8 cellular contexts compared by ENCODE assay signal in the genomic region with DNA sequence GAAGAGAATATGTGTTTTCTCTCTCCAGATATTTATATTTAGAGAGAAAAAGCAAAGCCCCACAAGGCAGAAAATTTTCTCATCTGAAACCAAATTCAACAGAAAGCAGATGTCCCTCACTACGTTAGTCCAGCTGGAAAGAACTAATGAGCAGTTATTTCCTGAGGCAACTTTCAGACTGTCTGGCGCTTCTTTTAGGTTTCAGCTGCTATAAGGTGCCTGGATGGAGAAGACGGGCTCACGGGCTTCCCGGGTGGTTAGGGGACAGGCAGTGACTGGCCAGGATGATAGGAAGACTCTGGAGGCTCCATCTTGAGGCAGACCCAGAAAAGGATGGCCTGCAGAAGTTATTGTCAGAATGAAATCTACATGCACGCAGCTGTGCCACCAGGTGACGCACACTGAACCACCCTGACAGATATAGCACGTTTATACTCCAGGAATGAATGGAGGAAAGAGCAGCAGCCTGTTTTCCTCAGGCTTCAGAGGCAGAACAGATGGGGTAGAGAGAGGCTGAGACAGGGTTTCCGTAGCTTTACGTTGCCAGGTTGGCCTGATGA. TPM values are rescaled to one million over a fixed set of nuclear protein-coding genes. Genes with fewer than 3 reads are reported as not detected.
DNase-seq lines count a peak whose midpoint lies in the region; ATAC-seq and TF ChIP-seq lines count a peak whose summit lies in the region.

No MANE protein-coding gene starts in this region.

- H3K27ac ChIP-seq in smooth muscle cell (ENCODE audit: low read depth), result no peak overlapping the region

- no peak overlapping the region for H3K4me2 ChIP-seq in smooth muscle cell

- WGBS in smooth muscle cell (ENCODE audit: low lambda C conversion rate), result 85% methylated on average over 10 of the region's 10 CpGs

- no peaks in the 10 kb centered on the region for H3K36me3 Mint-ChIP-seq in activated T-cell treated with anti-CD3 and anti-CD28 coated beads, Interleukin-2, amount 50 U/mL, for 24 hours (ENCODE audit: low read depth)

- H3K36me3 ChIP-seq in endocrine pancreas (ENCODE audit: control insufficient read depth, insufficient read depth, low read length), result no peaks in the 10 kb centered on the region
- no peaks in the 10 kb centered on the region for H3K36me3 ChIP-seq in smooth muscle cell (ENCODE audit: low read depth)

- H3K4me1 ChIP-seq in endocrine pancreas (ENCODE audit: control insufficient read depth, insufficient read depth, low read length) (no peaks in the 10 kb centered on the region), smooth muscle cell (ENCODE audit: low read depth) (no peaks in the 10 kb centered on the region)

- no peak for TF ChIP-seq CTCF in smooth muscle cell (IDR thresholded peaks at IDR 0.05; ENCODE audit: borderline replicate concordance, insufficient read depth, poor library complexity, severe bottlenecking)

- H3K9me3 Mint-ChIP-seq in activated T-cell treated with anti-CD3 and anti-CD28 coated beads, Interleukin-2, amount 50 U/mL, for 24 hours, result no peaks in the 10 kb centered on the region

- no peaks in the 10 kb centered on the region for H3K79me2 ChIP-seq in smooth muscle cell (ENCODE audit: low read depth)

- H3K9me3 ChIP-seq in endocrine pancreas (ENCODE audit: control insufficient read depth, low read length) (no peaks in the 10 kb centered on the region), smooth muscle cell (replicated peaks; ENCODE audit: low read depth) (no peaks in the 10 kb centered on the region)

- H3K9ac ChIP-seq in endocrine pancreas (ENCODE audit: control insufficient read depth, insufficient read depth, low read length), result no peak overlapping the region
- no peak overlapping the region for H3K9ac ChIP-seq in smooth muscle cell (ENCODE audit: low read depth)

- H4K20me1 ChIP-seq in smooth muscle cell (ENCODE audit: low read depth), result no peaks in the 10 kb centered on the region

- peak; percentile 23 for DNase-seq in AG08395 (ENCODE audit: low spot score)
- DNase-seq in HT1080 (ENCODE audit: low read depth), result peak; percentile 42
- DNase-seq in stimulated activated CD4-positive, alpha-beta T cell treated with anti-CD3 and anti-CD28 coated beads, Interleukin-2, amount 100 ng/mL, for 48 hours, result no peak
- DNase-seq in activated T-cell treated with anti-CD3 and anti-CD28 coated beads, Interleukin-2, amount 50 U/mL, for 24 hours, result no peak
- DNase-seq in smooth muscle cell (lab: John Stamatoyannopoulos, UW; ENCODE audit: unreplicated experiment), result no peak

- no peak overlapping the region for H3K27ac Mint-ChIP-seq in activated T-cell treated with anti-CD3 and anti-CD28 coated beads, Interleukin-2, amount 50 U/mL, for 24 hours

- no peaks in the 10 kb centered on the region for H3F3A ChIP-seq in smooth muscle cell (ENCODE audit: low read depth)

- no peak overlapping the region for H2AFZ ChIP-seq in smooth muscle cell (ENCODE audit: low read depth)

- no peaks in the 10 kb centered on the region for H3K27me3 ChIP-seq in endocrine pancreas (ENCODE audit: control insufficient read depth, insufficient read depth, low read length)
- no peaks in the 10 kb centered on the region for H3K27me3 ChIP-seq in smooth muscle cell (ENCODE audit: low read depth)

- ATAC-seq in GM18873 (IDR thresholded peaks at IDR 0.05; ENCODE audit: low FRiP score, unreplicated experiment) (peak; percentile 81), HG03139 (IDR thresholded peaks at IDR 0.05; ENCODE audit: unreplicated experiment) (no peak)

- no peaks in the 10 kb centered on the region for H3K4me1 Mint-ChIP-seq in activated T-cell treated with anti-CD3 and anti-CD28 coated beads, Interleukin-2, amount 50 U/mL, for 24 hours (ENCODE audit: low read depth)

- H3K27me3 Mint-ChIP-seq in activated T-cell treated with anti-CD3 and anti-CD28 coated beads, Interleukin-2, amount 50 U/mL, for 24 hours, result peaks cover 14% of the 10 kb centered on the region

- no peak overlapping the region for H3K4me3 Mint-ChIP-seq in activated T-cell treated with anti-CD3 and anti-CD28 coated beads, Interleukin-2, amount 50 U/mL, for 24 hours

- H3K4me3 ChIP-seq in endocrine pancreas (ENCODE audit: control insufficient read depth, insufficient read depth, low read length), result peak overlapping the region; percentile 41
- no peak overlapping the region for H3K4me3 ChIP-seq in smooth muscle cell

RNA-seq across cellular contexts. Expression of a gene that starts 50.7 kb away (rescaled TPM):
- 98.9 and 103 TPM in 2 replicates for total RNA-seq in HT1080 (2014; rRNA removed; shearing (Covaris generic))
- 55.5 and 63.4 TPM in 2 replicates for polyA plus RNA-seq in HT1080 (2015; cell fraction: cytosol; rRNA removed)
- 53.9 and 60.8 TPM in 2 replicates for polyA plus RNA-seq in HT1080 (2015; cell fraction: nucleus; rRNA removed)
- total RNA-seq in smooth muscle cell, result 37.6 and 49.0 TPM in 2 replicates
- 27.9 and 31.9 TPM in 2 replicates for polyA plus RNA-seq in smooth muscle cell

RNA-seq across cellular contexts. Expression of a gene that starts 54.7 kb away (rescaled TPM):
- 86.3 and 94.1 TPM in 2 replicates for total RNA-seq in HT1080 (2014; rRNA removed; shearing (Covaris generic))
- polyA plus RNA-seq in HT1080 (2015; cell fraction: cytosol; rRNA removed), result 89.6 and 107 TPM in 2 replicates
- 191 and 195 TPM in 2 replicates for polyA plus RNA-seq in HT1080 (2015; cell fraction: nucleus; rRNA removed)
- total RNA-seq in smooth muscle cell, result 66.4 and 71.1 TPM in 2 replicates
- polyA plus RNA-seq in smooth muscle cell, result 74.5 and 77.2 TPM in 2 replicates

Comparison
In these comparisons a context has a peak if more than half of its experiments do, and no peak if none do; other contexts are left out.
1. DNase-seq: peak in AG08395 (single experiment) and HT1080 (single experiment); none in stimulated activated CD4-positive, alpha-beta T cell treated with anti-CD3 and anti-CD28 coated beads, Interleukin-2, amount 100 ng/mL, for 48 hours (0 of 2), activated T-cell treated with anti-CD3 and anti-CD28 coated beads, Interleukin-2, amount 50 U/mL, for 24 hours (single experiment) and smooth muscle cell (single experiment).